ENCODE assay signal across 13 cellular contexts in the genomic region with DNA sequence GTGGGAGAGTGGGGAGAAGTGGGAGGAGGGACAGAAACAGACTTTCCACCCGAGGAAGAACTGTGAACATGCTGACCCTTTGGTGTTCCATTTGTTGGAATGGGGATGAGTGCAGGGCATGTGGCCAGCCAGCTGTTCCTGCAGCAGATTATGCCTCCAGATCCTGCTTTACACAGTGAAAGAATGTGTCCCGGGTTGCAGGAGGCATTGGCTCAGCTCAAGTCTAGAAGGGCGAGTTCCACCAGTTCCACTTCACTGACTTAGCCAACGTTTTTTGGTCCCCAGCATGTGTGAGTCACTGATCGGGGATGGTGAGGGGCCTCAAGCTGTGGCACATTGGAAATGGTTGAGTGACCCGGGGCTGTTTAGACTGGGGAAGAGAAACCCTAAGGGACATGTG.
A peak's percentile ranks its signal among the peaks of the same experiment; 100 is the strongest.
DNase-seq lines count a peak whose midpoint lies in the region; ATAC-seq and TF ChIP-seq lines count a peak whose summit lies in the region.
"Had no signal": no experiment of that assay in that cellular context is flagged by ENCODE, and none has a peak within 500 bp of the region (broad histone marks: within the 10 kb centered on the region; RNA-seq: fewer than 3 reads in every experiment).

No MANE protein-coding gene starts in this region.

- H3K27me3 ChIP-seq in PC-3 (ENCODE audit: low read length) (peaks cover 16% of the 10 kb centered on the region; the same call in 1 of the 2 replicates), tibial nerve (no peaks in the 10 kb centered on the region)

- no peak overlapping the region for H3K4me3 Mint-ChIP-seq in stimulated activated naive CD8-positive, alpha-beta T cell treated with anti-CD3 and anti-CD28 coated beads, Interleukin-15, amount 100 ng/mL, for 72 hours
- H3K4me3 Mint-ChIP-seq: activated T-cell treated with anti-CD3 and anti-CD28 coated beads, Interleukin-2, amount 50 U/mL, for 4 hours; HFFc6 had no signal

- no peak for TF ChIP-seq CTCF in PC-3 (conservative IDR thresholded peaks at IDR 0.05; ENCODE audit: low read depth, low read length)
- no peak for TF ChIP-seq CTCF in tibial nerve (IDR thresholded peaks at IDR 0.05)

- peaks cover 0 to 5% of the 10 kb centered on the region in 2 donors for H3K9me3 Mint-ChIP-seq in stimulated activated naive CD8-positive, alpha-beta T cell treated with anti-CD3 and anti-CD28 coated beads, Interleukin-15, amount 100 ng/mL, for 72 hours
- H3K9me3 Mint-ChIP-seq: activated T-cell treated with anti-CD3 and anti-CD28 coated beads, Interleukin-2, amount 50 U/mL, for 4 hours; HFFc6 had no signal

- intact Hi-C loops in PC-3 (cut with micrococcal nuclease), result no loop called here

- no TSS peak for BruUV-seq in PC-3 (replicated peaks; lab: Mats Ljungman, UMichigan)

- H3K9me2 ChIP-seq in PC-3 (replicated peaks; ENCODE audit: low read length), result no peaks in the 10 kb centered on the region

- H3F3A ChIP-seq in PC-3 (ENCODE audit: low read length, unreplicated experiment), result no peaks in the 10 kb centered on the region

- H3K4me2 ChIP-seq in PC-3 (ENCODE audit: low read length), result 0 out of 2 replicates have a peak overlapping the region, but pooled peaks have one; percentile 8

- POLR2A ChIA-PET in PC-3 (lab: Charles Lee; ENCODE audit: unreplicated experiment), result no interaction called here

- H3K36me3 ChIP-seq in PC-3 (ENCODE audit: low read depth, low read length), result no peaks in the 10 kb centered on the region
- H3K36me3 ChIP-seq in tibial nerve, result no peaks in the 10 kb centered on the region
- H3K36me3 ChIP-seq: neutrophil had no signal

- H3K27ac Mint-ChIP-seq in stimulated activated naive CD8-positive, alpha-beta T cell treated with anti-CD3 and anti-CD28 coated beads, Interleukin-15, amount 100 ng/mL, for 72 hours, result no peak overlapping the region
- H3K27ac Mint-ChIP-seq: HFFc6 had no signal

- ATAC-seq in stimulated activated naive CD8-positive, alpha-beta T cell treated with anti-CD3 and anti-CD28 coated beads, Interleukin-15, Interleukin-2, amounts not matched to agents 100 U/mL and 50 U/mL, for 24 hours, result no peak
- no peak for ATAC-seq in stimulated activated naive CD8-positive, alpha-beta T cell treated with anti-CD3 and anti-CD28 coated beads, Interleukin-15, amount 100 ng/mL, for 72 hours
- ATAC-seq in PC-3, result no peak
- no peak for ATAC-seq in GM21723 (IDR thresholded peaks at IDR 0.05; ENCODE audit: unreplicated experiment)
- ATAC-seq in GM19452 (IDR thresholded peaks at IDR 0.05; ENCODE audit: unreplicated experiment), result no peak
- ATAC-seq: activated T-cell treated with anti-CD3 and anti-CD28 coated beads, Interleukin-2, amount 50 U/mL, for 4 hours had no signal

- CTCF ChIA-PET in PC-3 (lab: Charles Lee), result no interaction called here

- peak; percentile 3 for DNase-seq in stimulated activated naive CD8-positive, alpha-beta T cell treated with anti-CD3 and anti-CD28 coated beads, Interleukin-15, Interleukin-2, amounts not matched to agents 100 U/mL and 50 U/mL, for 24 hours
- no peak for DNase-seq in stimulated activated naive CD8-positive, alpha-beta T cell treated with anti-CD3 and anti-CD28 coated beads, Interleukin-15, amount 100 ng/mL, for 72 hours
- DNase-seq in PC-3 (peak; percentile 56), kidney glomerular epithelial cell (lab: John Stamatoyannopoulos, UW) (peak; percentile 70), tibial nerve (ENCODE audit: low spot score in 2 of 2) (no peak)
- DNase-seq in activated CD4-positive, CD25-positive, alpha-beta regulatory T cell (lab: John Stamatoyannopoulos, UW), result no peak
- DNase-seq: activated T-cell treated with anti-CD3 and anti-CD28 coated beads, Interleukin-2, amount 50 U/mL, for 4 hours; DMS153; HFFc6; NCI-H1694 had no signal

- no peak overlapping the region for H3K9ac ChIP-seq in PC-3 (ENCODE audit: low read length)

- H3K4me1 Mint-ChIP-seq in stimulated activated naive CD8-positive, alpha-beta T cell treated with anti-CD3 and anti-CD28 coated beads, Interleukin-15, amount 100 ng/mL, for 72 hours, result no peaks in the 10 kb centered on the region

- H3K9me3 ChIP-seq in PC-3 (ENCODE audit: low read length), result no peaks in the 10 kb centered on the region
- no peaks in the 10 kb centered on the region for H3K9me3 ChIP-seq in tibial nerve
- H3K9me3 ChIP-seq: neutrophil had no signal

- H3K27ac ChIP-seq in PC-3 (ENCODE audit: low read length), result no peak overlapping the region
- no peak overlapping the region for H3K27ac ChIP-seq in tibial nerve
- H3K27ac ChIP-seq: neutrophil had no signal

- H3K27me3 Mint-ChIP-seq in stimulated activated naive CD8-positive, alpha-beta T cell treated with anti-CD3 and anti-CD28 coated beads, Interleukin-15, amount 100 ng/mL, for 72 hours, result peaks cover 31% of the 10 kb centered on the region

- WGBS in tibial nerve, 2 donors, result 36 to 56% methylated on average over 6 of the region's 6 CpGs

- TF ChIP-seq POLR2A in tibial nerve (IDR thresholded peaks at IDR 0.05), result no peak

- no peak overlapping the region for H2AFZ ChIP-seq in PC-3 (ENCODE audit: low read length)

- H3K79me2 ChIP-seq in PC-3 (ENCODE audit: low read length), result no peaks in the 10 kb centered on the region

- H3K4me1 ChIP-seq in PC-3 (ENCODE audit: insufficient read depth, low read length), result peaks cover 9% of the 10 kb centered on the region
- H3K4me1 ChIP-seq in tibial nerve, result peaks cover 0 to 7% (median 0%) of the 10 kb centered on the region in 4 donors

- H3K4me3 ChIP-seq in PC-3 (ENCODE audit: low read length), result no peak overlapping the region
- H3K4me3 ChIP-seq in tibial nerve, result no peak overlapping the region

- TF ChIP-seq EP300 in tibial nerve (IDR thresholded peaks at IDR 0.05), result no peak

- no peaks in the 10 kb centered on the region for H4K20me1 ChIP-seq in PC-3 (ENCODE audit: low read length)

Comparison
In these comparisons a context has a peak if more than half of its experiments do, and no peak if none do; other contexts are left out.
1. DNase-seq: peak in stimulated activated naive CD8-positive, alpha-beta T cell treated with anti-CD3 and anti-CD28 coated beads, Interleukin-15, Interleukin-2, amounts not matched to agents 100 U/mL and 50 U/mL, for 24 hours (single experiment), PC-3 (single experiment) and kidney glomerular epithelial cell (single experiment); none in stimulated activated naive CD8-positive, alpha-beta T cell treated with anti-CD3 and anti-CD28 coated beads, Interleukin-15, amount 100 ng/mL, for 72 hours (0 of 2), tibial nerve (0 of 2) and activated CD4-positive, CD25-positive, alpha-beta regulatory T cell (0 of 4).